In genomic region chr6:85580878-85581267, GRCh38 we compare ENCODE assay signal across 10 cellular contexts. TPM values are rescaled to one million over a fixed set of nuclear protein-coding genes. Genes with fewer than 3 reads are reported as not detected.
DNase-seq lines count a peak whose midpoint lies in the region; ATAC-seq and TF ChIP-seq lines count a peak whose summit lies in the region.
"Had no signal": no experiment of that assay in that cellular context is flagged by ENCODE, and none has a peak within 500 bp of the region (broad histone marks: within the 10 kb centered on the region; RNA-seq: fewer than 3 reads in every experiment).

No MANE protein-coding gene starts in this region.

- TF ChIP-seq CTCF in foreskin keratinocyte (conservative IDR thresholded peaks at IDR 0.05) = no peak

- H3K27ac Mint-ChIP-seq in activated T-cell treated with anti-CD3 and anti-CD28 coated beads, Interleukin-2, amount 50 U/mL, for 24 hours = no peak overlapping the region

- peaks cover 61% of the 10 kb centered on the region for H3K36me3 Mint-ChIP-seq in activated T-cell treated with anti-CD3 and anti-CD28 coated beads, Interleukin-2, amount 50 U/mL, for 24 hours (ENCODE audit: low read depth)

- peaks cover 29% of the 10 kb centered on the region for H3K9me3 Mint-ChIP-seq in activated T-cell treated with anti-CD3 and anti-CD28 coated beads, Interleukin-2, amount 50 U/mL, for 24 hours

- no peak overlapping the region for H3K27ac ChIP-seq in foreskin keratinocyte

- H3K27me3 ChIP-seq in foreskin keratinocyte = no peaks in the 10 kb centered on the region

- peak; percentile 83 for ATAC-seq in GM21717 (IDR thresholded peaks at IDR 0.05; ENCODE audit: unreplicated experiment)
- ATAC-seq in foreskin keratinocyte = peak; percentile 62

- peaks cover 35% of the 10 kb centered on the region for H3K4me1 Mint-ChIP-seq in activated T-cell treated with anti-CD3 and anti-CD28 coated beads, Interleukin-2, amount 50 U/mL, for 24 hours (ENCODE audit: low read depth)

- peak; percentile 50 for DNase-seq in Caki2 (ENCODE audit: low read depth)
- peak; percentile 76 for DNase-seq in LHCN-M2 (ENCODE audit: low read depth)
- no peak for DNase-seq in foreskin keratinocyte
- DNase-seq in amygdala (lab: John Stamatoyannopoulos, UW) = no peak
- DNase-seq in activated T-cell treated with anti-CD3 and anti-CD28 coated beads, Interleukin-2, amount 50 U/mL, for 24 hours = no peak
- no peak for DNase-seq in mesenteric fat pad (ENCODE audit: low spot score)
- no peak for DNase-seq in SIG-M5 treated with dmso at 0.1 percent for 504 hours (lab: John Stamatoyannopoulos, UW; ENCODE audit: unreplicated experiment)
- DNase-seq: activated CD8-positive, alpha-beta memory T cell treated with anti-CD3 and anti-CD28 coated beads, Interleukin-2, amount 50 U/mL, for 48 hours; NCI-H1417 treated with DMSO at 0.1 percent for 48 hours had no signal

- in situ Hi-C loops in Caki2 (cut with HindIII; ENCODE audit: low pct_unique_long_range_greater_than_20kb, low sequenced_read_pairs) = no loop called here

- H3K4me3 Mint-ChIP-seq in activated T-cell treated with anti-CD3 and anti-CD28 coated beads, Interleukin-2, amount 50 U/mL, for 24 hours = no peak overlapping the region

- H3K4me1 ChIP-seq in foreskin keratinocyte = no peaks in the 10 kb centered on the region

- no peaks in the 10 kb centered on the region for H3K27me3 Mint-ChIP-seq in activated T-cell treated with anti-CD3 and anti-CD28 coated beads, Interleukin-2, amount 50 U/mL, for 24 hours

RNA-seq across cellular contexts. Expression of gene SNX14, which starts 12.8 kb away (rescaled TPM):
- total RNA-seq in Caki2 (2014; rRNA removed; shearing (Covaris generic); ENCODE audit: low replicate concordance) = 82.9 and 110 TPM in 2 replicates
- total RNA-seq in LHCN-M2 (2014; rRNA removed) (96.1 and 116 TPM in 2 replicates), foreskin keratinocyte (66.9 and 73.6 TPM in 2 replicates), mesenteric fat pad (57.2 TPM)
- polyA plus RNA-seq in LHCN-M2 (2012) = 37.2 TPM
- polyA plus RNA-seq in foreskin keratinocyte = 55.2 and 60.2 TPM in 2 replicates

Comparison
In these comparisons a context has a peak if more than half of its experiments do, and no peak if none do; other contexts are left out.
1. DNase-seq: peak in Caki2 (single experiment) and LHCN-M2 (single experiment); none in foreskin keratinocyte (0 of 2), amygdala (0 of 56), activated T-cell treated with anti-CD3 and anti-CD28 coated beads, Interleukin-2, amount 50 U/mL, for 24 hours (single experiment), mesenteric fat pad (single experiment) and SIG-M5 treated with dmso at 0.1 percent for 504 hours (single experiment).